In genomic region chr10:528173-529165, GRCh38 we compare ENCODE assay signal across 17 cellular contexts.
"Had no signal": no experiment of that assay in that cellular context is flagged by ENCODE, and none has a peak within 500 bp of the region (broad histone marks: within the 10 kb centered on the region; RNA-seq: fewer than 3 reads in every experiment).

No MANE protein-coding gene starts in this region.

- H3K4me1 Mint-ChIP-seq: central memory CD8-positive, alpha-beta T cell; endodermal cell; naive B cell had no signal

- H3K9me3 Mint-ChIP-seq: activated CD4-positive, alpha-beta memory T cell treated with anti-CD3 and anti-CD28 coated beads for 36 hours; activated T-cell treated with anti-CD3 and anti-CD28 coated beads, Interleukin-2, amount 50 U/mL, for 72 hours; central memory CD8-positive, alpha-beta T cell; endodermal cell; naive B cell had no signal

- DNase-seq: activated CD4-positive, alpha-beta memory T cell treated with anti-CD3 and anti-CD28 coated beads for 36 hours; activated CD4-positive, alpha-beta T cell treated with anti-CD3 and anti-CD28 coated beads for 48 hours; activated gamma-delta T cell; activated naive CD4-positive, alpha-beta T cell treated with anti-CD3 and anti-CD28 coated beads, Interleukin-2, amount 50 U/mL, for 16 hours; activated T-cell treated with anti-CD3 and anti-CD28 coated beads, Interleukin-2, amount 50 U/mL, for 72 hours; endodermal cell; esophagus squamous epithelium; gastrocnemius medialis; hypothalamus; left colon; lower lobe of right lung; mesendoderm; naive B cell; psoas muscle; stimulated activated CD4-positive, alpha-beta T cell treated with anti-CD3 and anti-CD28 coated beads, Interleukin-1b, Interleukin-23, amount 100 ng/mL, for 48 hours; stomach had no signal

- H3K27ac Mint-ChIP-seq: activated CD4-positive, alpha-beta memory T cell treated with anti-CD3 and anti-CD28 coated beads for 36 hours; activated T-cell treated with anti-CD3 and anti-CD28 coated beads, Interleukin-2, amount 50 U/mL, for 72 hours; endodermal cell; naive B cell had no signal

- H3K4me3 Mint-ChIP-seq: activated CD4-positive, alpha-beta memory T cell treated with anti-CD3 and anti-CD28 coated beads for 36 hours; activated T-cell treated with anti-CD3 and anti-CD28 coated beads, Interleukin-2, amount 50 U/mL, for 72 hours; central memory CD8-positive, alpha-beta T cell; endodermal cell; naive B cell had no signal

- H3K36me3 Mint-ChIP-seq: activated CD4-positive, alpha-beta memory T cell treated with anti-CD3 and anti-CD28 coated beads for 36 hours; naive B cell had no signal

- ATAC-seq: activated T-cell treated with anti-CD3 and anti-CD28 coated beads, Interleukin-2, amount 50 U/mL, for 72 hours; gastrocnemius medialis; left colon; lower lobe of right lung; psoas muscle had no signal

- H3K27me3 Mint-ChIP-seq: activated CD4-positive, alpha-beta memory T cell treated with anti-CD3 and anti-CD28 coated beads for 36 hours had no signal
